ENCODE assay signal across 22 cellular contexts in the genomic region with DNA sequence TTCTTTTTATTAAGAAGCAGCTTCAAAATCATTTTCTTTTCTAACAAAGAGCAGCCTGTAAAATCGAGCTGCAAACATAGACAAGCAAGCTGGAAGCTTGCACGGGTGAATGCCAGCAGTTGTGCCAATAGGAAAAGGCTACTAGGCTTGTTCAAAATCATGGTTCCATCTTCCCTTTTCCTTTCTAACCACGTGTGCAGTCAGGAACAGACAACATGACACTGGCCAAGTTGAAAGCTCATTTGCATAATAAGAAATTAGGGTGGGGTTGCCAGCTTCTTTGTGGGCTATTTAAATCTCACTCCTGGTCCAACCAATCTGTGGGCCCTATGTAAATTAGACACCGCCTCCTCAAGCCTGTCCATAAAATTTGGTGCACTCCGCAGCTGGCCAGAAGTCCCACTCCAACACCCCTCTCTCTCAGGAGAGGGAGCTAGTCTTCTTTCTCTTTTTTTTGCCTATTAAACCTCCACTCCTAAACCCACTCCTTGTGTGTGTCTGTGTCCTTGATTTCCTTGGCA.
A peak's percentile ranks its signal among the peaks of the same experiment; 100 is the strongest.
DNase-seq lines count a peak whose midpoint lies in the region; ATAC-seq lines count a peak whose summit lies in the region.
"Had no signal": no experiment of that assay in that cellular context is flagged by ENCODE, and none has a peak within 500 bp of the region (broad histone marks: within the 10 kb centered on the region; RNA-seq: fewer than 3 reads in every experiment).

No MANE protein-coding gene starts in this region.

- H3K36me3 ChIP-seq in trophoblast cell (ENCODE audit: control insufficient read depth in 1 of 2, insufficient read depth in 2 of 2, low read length in 2 of 2), result no peaks in the 10 kb centered on the region
- H3K36me3 ChIP-seq: BLaER1 had no signal

- no peak overlapping the region for H3K23ac ChIP-seq in trophoblast cell (ENCODE audit: low read length)

- no peaks in the 10 kb centered on the region for H3K4me1 ChIP-seq in trophoblast cell (ENCODE audit: control insufficient read depth in 1 of 2, insufficient read depth in 2 of 2, low read length in 2 of 2)
- H3K4me1 ChIP-seq: BLaER1, psoas muscle had no signal

- no peaks in the 10 kb centered on the region for H3K27me3 ChIP-seq in trophoblast cell (ENCODE audit: insufficient read depth, low read length)
- H3K27me3 ChIP-seq: BLaER1, dorsolateral prefrontal cortex had no signal

- no peak overlapping the region for H2BK5ac ChIP-seq in trophoblast cell (ENCODE audit: low read depth, low read length, poor library complexity)

- no CpG with 5 or more reads among the region's 5 CpGs for WGBS in trophoblast cell (ENCODE audit: extremely low coverage, insufficient coverage, insufficient read length)

- H3K27ac ChIP-seq in trophoblast cell (ENCODE audit: low read depth, low read length), result no peak overlapping the region
- H3K27ac ChIP-seq: BLaER1, dorsolateral prefrontal cortex, psoas muscle, VCaP had no signal

- H4K12ac ChIP-seq in trophoblast cell (ENCODE audit: low read depth, low read length), result no peak overlapping the region

- no peak overlapping the region for H3K4me2 ChIP-seq in trophoblast cell (ENCODE audit: low read length)
- H3K4me2 ChIP-seq: BLaER1 had no signal

- H3K79me2 ChIP-seq in trophoblast cell (ENCODE audit: control insufficient read depth, insufficient read depth, low read length, poor library complexity), result no peaks in the 10 kb centered on the region

- H4K8ac ChIP-seq in trophoblast cell (ENCODE audit: low read depth, low read length), result no peak overlapping the region

- H2AK5ac ChIP-seq in trophoblast cell (ENCODE audit: low read length), result no peak overlapping the region

- H3K4ac ChIP-seq in trophoblast cell (ENCODE audit: low read depth, low read length), result no peak overlapping the region

- H2BK120ac ChIP-seq in trophoblast cell (ENCODE audit: insufficient read depth, low read length, poor library complexity), result no peak overlapping the region

- H3K9me3 ChIP-seq in trophoblast cell (ENCODE audit: insufficient read depth, low read depth, low read length), result no peaks in the 10 kb centered on the region
- H3K9me3 ChIP-seq: BLaER1, psoas muscle had no signal

- H4K91ac ChIP-seq in trophoblast cell (ENCODE audit: low read depth, low read length), result no peak overlapping the region

- H2AFZ ChIP-seq in trophoblast cell (ENCODE audit: insufficient read depth, low read length, poor library complexity), result no peak overlapping the region

- H3K9ac ChIP-seq in trophoblast cell (ENCODE audit: low read length), result peak overlapping the region; percentile 53
- H3K9ac ChIP-seq: BLaER1 had no signal

- no peak overlapping the region for H3K4me3 ChIP-seq in trophoblast cell (ENCODE audit: low read depth, low read length)
- H3K4me3 ChIP-seq: BLaER1, psoas muscle had no signal

- no peak overlapping the region for H3K18ac ChIP-seq in trophoblast cell (ENCODE audit: low read length)

- no peak for ATAC-seq in HG03469 (IDR thresholded peaks at IDR 0.05; ENCODE audit: unreplicated experiment)
- no peak for ATAC-seq in HG02885 (IDR thresholded peaks at IDR 0.05; ENCODE audit: poor library complexity, unreplicated experiment)
- ATAC-seq: left lobe of liver had no signal

- no peaks in the 10 kb centered on the region for H3K79me1 ChIP-seq in trophoblast cell (ENCODE audit: low read length)

- no peak overlapping the region for H2BK12ac ChIP-seq in trophoblast cell (ENCODE audit: low read length)

- DNase-seq in DMS 273 (lab: John Stamatoyannopoulos, UW; ENCODE audit: unreplicated experiment) (peak; percentile 13), DMS 273 treated with DMSO at 0.1 percent for 48 hours (lab: John Stamatoyannopoulos, UW) (no peak), NCI-H2196 (lab: John Stamatoyannopoulos, UW; ENCODE audit: unreplicated experiment) (peak; percentile 7), SK-N-DZ (ENCODE audit: low spot score) (peak; percentile 29), trophoblast cell (no peak)
- DNase-seq in stimulated activated CD4-positive, alpha-beta T cell treated with anti-CD3 and anti-CD28 coated beads, Interleukin-2, amount 100 ng/mL, for 48 hours, result no peak
- DNase-seq: 8988T; activated CD4-positive, alpha-beta memory T cell treated with anti-CD3 and anti-CD28 coated beads, Interleukin-2, amount 10 ng/mL, durations not matched to agents 7 days and 5 days; activated naive CD4-positive, alpha-beta T cell; dorsolateral prefrontal cortex; foreskin melanocyte; GF-D8; NCI-H1436; NCI-H2227 treated with DMSO at 0.1 percent for 48 hours; psoas muscle; Right ventricle myocardium superior; stimulated activated CD4-positive, alpha-beta T cell treated with anti-CD3 and anti-CD28 coated beads, Interleukin-4, amount 100 ng/mL, for 4 hours had no signal

- H3K14ac ChIP-seq in trophoblast cell (ENCODE audit: low read length), result no peak overlapping the region

Comparison
In these comparisons a context has a peak if more than half of its experiments do, and no peak if none do; other contexts are left out.
1. DNase-seq: peak in DMS 273 (single experiment), NCI-H2196 (single experiment) and SK-N-DZ (single experiment); none in DMS 273 treated with DMSO at 0.1 percent for 48 hours (single experiment), trophoblast cell (0 of 2) and stimulated activated CD4-positive, alpha-beta T cell treated with anti-CD3 and anti-CD28 coated beads, Interleukin-2, amount 100 ng/mL, for 48 hours (0 of 2).